ENCODE assay signal across 9 cellular contexts in the genomic region with DNA sequence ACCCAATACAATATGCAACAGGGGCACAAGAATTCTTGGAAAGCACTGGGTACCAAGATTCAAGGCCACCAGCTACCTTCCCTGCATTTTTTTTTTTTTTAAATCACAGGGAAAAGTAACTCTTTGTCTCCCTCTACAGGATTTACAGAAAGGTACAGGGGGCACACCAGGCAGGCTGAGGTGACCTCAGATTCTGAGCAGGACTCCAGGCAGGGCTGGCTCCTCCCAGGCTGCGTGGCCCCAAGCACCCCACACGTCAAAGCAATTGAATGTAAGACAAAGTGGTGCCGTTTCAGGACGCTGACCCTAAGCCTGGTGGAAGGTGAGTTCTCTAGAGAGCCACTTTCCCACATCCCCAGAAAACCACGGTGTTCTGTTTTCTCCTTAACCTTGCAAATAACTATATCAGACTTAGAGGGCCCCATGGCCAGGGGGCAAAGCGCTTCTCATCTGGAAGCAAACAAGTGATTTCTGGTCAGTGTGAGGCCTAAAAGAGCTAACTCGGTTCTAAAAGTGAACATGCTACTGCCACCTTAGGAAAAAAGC.
DNase-seq lines count a peak whose midpoint lies in the region; ATAC-seq, FAIRE-seq and TF ChIP-seq lines count a peak whose summit lies in the region.
"Had no signal": no experiment of that assay in that cellular context is flagged by ENCODE, and none has a peak within 500 bp of the region (broad histone marks: within the 10 kb centered on the region; RNA-seq: fewer than 3 reads in every experiment).

No MANE protein-coding gene starts in this region.

- H3K27ac ChIP-seq in endothelial cell of umbilical vein (ENCODE audit: insufficient read depth, low read depth, low read length) (no peak overlapping the region), muscle layer of duodenum (ENCODE audit: low read length) (peak overlapping the region; percentile 27), vagina (peak overlapping the region; percentile 23)
- H3K27ac ChIP-seq: SJSA1 had no signal

- FAIRE-seq in endothelial cell of umbilical vein (lab: Jason Lieb, UNC): peak; percentile 78

- H4K20me1 ChIP-seq in endothelial cell of umbilical vein (replicated peaks; ENCODE audit: control insufficient read depth, extremely low read depth, insufficient read depth, low read length): no peaks in the 10 kb centered on the region

- H3K27me3 Mint-ChIP-seq in T-helper 17 cell: peaks cover 29% of the 10 kb centered on the region

- DNase-seq in Ammon's horn (ENCODE audit: low spot score) (peak; percentile 18), KBM-7 (peak; percentile 79), T-helper 17 cell (no peak), endothelial cell of umbilical vein (ENCODE audit: low read depth, low spot score) (peak; percentile 50), vagina (ENCODE audit: extremely low spot score in 2 of 2) (no peak)

- CTCF ChIA-PET in endothelial cell of umbilical vein (lab: Charles Lee): interaction anchor here (0.6 to 4.4 kb wide), 34 partner anchors 8 to 836 kb away, joined by 3 to 187 read pairs (median 4); a partner anchor contains a TSS

- H3K4me2 ChIP-seq in endothelial cell of umbilical vein (ENCODE audit: insufficient read depth, low read length): no peak overlapping the region

- H3K4me3 ChIP-seq in endothelial cell of umbilical vein (replicated peaks in 1 of 3; ENCODE audit: insufficient read depth in 1 of 3, low read depth in 1 of 3, low read length in 3 of 3) (no peak overlapping the region), muscle layer of duodenum (ENCODE audit: low read depth in 1 of 2, low read length in 2 of 2) (no peak overlapping the region), vagina (no peak overlapping the region)
- H3K4me3 ChIP-seq: SJSA1 had no signal

- H3K36me3 Mint-ChIP-seq in T-helper 17 cell (ENCODE audit: low read depth): no peaks in the 10 kb centered on the region

- dilution Hi-C loops in endothelial cell of umbilical vein (cut with MboI; ENCODE audit: extremely low pct_ligation_motif_present, low sequenced_read_pairs): no loop called here

- H3K4me1 Mint-ChIP-seq in T-helper 17 cell: no peaks in the 10 kb centered on the region

- in situ Hi-C loops in KBM-7 (cut with MboI; ENCODE audit: low pct_unique_long_range_greater_than_20kb, low sequenced_read_pairs): no loop called here

- POLR2A ChIA-PET in endothelial cell of umbilical vein (lab: Charles Lee): no interaction called here

- no peaks in the 10 kb centered on the region for H3K79me2 ChIP-seq in endothelial cell of umbilical vein (ENCODE audit: control insufficient read depth, insufficient read depth, low read length)

- TF ChIP-seq CTCF in GM12873 (IDR thresholded peaks at IDR 0.05; ENCODE audit: insufficient read depth, low read depth, low read length, missing control alignments) (peak; percentile 69), endothelial cell of umbilical vein (IDR thresholded peaks at IDR 0.05; ENCODE audit: extremely low read depth in 1 of 2, insufficient read depth in 1 of 2, low read depth in 1 of 2, low read length in 2 of 2) (peak; percentile 62 to 64), vagina (IDR thresholded peaks at IDR 0.05) (peak; percentile 35 to 60 (median 44))

- no peak overlapping the region for H3K27ac Mint-ChIP-seq in T-helper 17 cell

- no peak overlapping the region for H2AFZ ChIP-seq in endothelial cell of umbilical vein (ENCODE audit: low read depth, low read length)

- H3K4me3 Mint-ChIP-seq in T-helper 17 cell: no peak overlapping the region

- H3K27me3 ChIP-seq in endothelial cell of umbilical vein (ENCODE audit: control insufficient read depth in 2 of 2, insufficient read depth in 2 of 2, low read length in 2 of 2) (no peaks in the 10 kb centered on the region), muscle layer of duodenum (ENCODE audit: low read depth, low read length) (no peaks in the 10 kb centered on the region), vagina (no peaks in the 10 kb centered on the region)
- H3K27me3 ChIP-seq: SJSA1 had no signal

- peak; percentile 61 for ATAC-seq in T-helper 17 cell
- no peak for ATAC-seq in GM21360 (IDR thresholded peaks at IDR 0.05; ENCODE audit: unreplicated experiment)

- no TSS peak for BruUV-seq in endothelial cell of umbilical vein (replicated peaks; lab: Mats Ljungman, UMichigan)

- TF ChIP-seq POLR2A in endothelial cell of umbilical vein (IDR thresholded peaks at IDR 0.05; ENCODE audit: low read depth, low read length) (no peak), vagina (IDR thresholded peaks at IDR 0.05) (no peak)

- H3K9me3 ChIP-seq in T-helper 17 cell (ENCODE audit: control insufficient read depth, low read length, poor library complexity, severe bottlenecking): no peaks in the 10 kb centered on the region
- no peaks in the 10 kb centered on the region for H3K9me3 ChIP-seq in endothelial cell of umbilical vein (replicated peaks; ENCODE audit: control insufficient read depth, insufficient read depth, low read length)
- no peaks in the 10 kb centered on the region for H3K9me3 ChIP-seq in muscle layer of duodenum (ENCODE audit: control insufficient read depth in 1 of 2, low read length in 2 of 2)
- no peaks in the 10 kb centered on the region for H3K9me3 ChIP-seq in vagina
- H3K9me3 ChIP-seq: SJSA1 had no signal

- H3K9ac ChIP-seq in endothelial cell of umbilical vein (replicated peaks; ENCODE audit: extremely low read depth, insufficient read depth, low read length): no peak overlapping the region

- H3K36me3 ChIP-seq in endothelial cell of umbilical vein (ENCODE audit: control insufficient read depth in 2 of 2, extremely low read depth in 1 of 2, insufficient read depth in 2 of 2, low read length in 2 of 2) (no peaks in the 10 kb centered on the region), muscle layer of duodenum (ENCODE audit: control insufficient read depth in 1 of 2, insufficient read depth in 2 of 2, low read length in 2 of 2) (peaks cover 5 to 36% of the 10 kb centered on the region in 2 donors), vagina (peaks cover 0 to 30% of the 10 kb centered on the region in 2 donors)
- H3K36me3 ChIP-seq: SJSA1 had no signal

- no peaks in the 10 kb centered on the region for H3K9me1 ChIP-seq in endothelial cell of umbilical vein (replicated peaks; ENCODE audit: control insufficient read depth, extremely low read depth, insufficient read depth, low read length)

- H3K4me1 ChIP-seq in endothelial cell of umbilical vein (ENCODE audit: control insufficient read depth, extremely low read depth, insufficient read depth, low read length) (no peaks in the 10 kb centered on the region), muscle layer of duodenum (ENCODE audit: control insufficient read depth in 1 of 2, insufficient read depth in 2 of 2, low read length in 2 of 2) (peaks cover 0 to 9% of the 10 kb centered on the region in 2 donors), vagina (peaks cover 9% of the 10 kb centered on the region)
- H3K4me1 ChIP-seq: SJSA1 had no signal

- intact Hi-C loops in endothelial cell of umbilical vein (cut with micrococcal nuclease) (loop anchor here (1.0 to 5.0 kb wide), 5 partner anchors 67 to 812 kb away; no protein-coding TSS in a partner anchor), vagina (cut with DNase I) (no loop called here)

TF ChIP-seq in endothelial cell of umbilical vein, 7 proteins besides CTCF, POLR2A, EP300 and RAD21:
- no peak for TF ChIP-seq MYC (IDR thresholded peaks at IDR 0.05; ENCODE audit: low read depth, low read length)
- TF ChIP-seq EZH2 (IDR thresholded peaks at IDR 0.05; ENCODE audit: borderline replicate concordance, low read depth, low read length, severe bottlenecking): no peak
- no peak for TF ChIP-seq FOS (IDR thresholded peaks at IDR 0.05; ENCODE audit: borderline replicate concordance, insufficient read depth, low read length)
- no peak for TF ChIP-seq POLR2AphosphoS5 (IDR thresholded peaks at IDR 0.05; ENCODE audit: insufficient read depth, low read depth, low read length)
- no peak for TF ChIP-seq JUN (IDR thresholded peaks at IDR 0.05; ENCODE audit: borderline replicate concordance, insufficient read depth, insufficient read length, low read depth)
- TF ChIP-seq GATA2 (IDR thresholded peaks at IDR 0.05; ENCODE audit: insufficient read depth, insufficient read length, low read depth, low read length): no peak
- TF ChIP-seq, protein P1, sequence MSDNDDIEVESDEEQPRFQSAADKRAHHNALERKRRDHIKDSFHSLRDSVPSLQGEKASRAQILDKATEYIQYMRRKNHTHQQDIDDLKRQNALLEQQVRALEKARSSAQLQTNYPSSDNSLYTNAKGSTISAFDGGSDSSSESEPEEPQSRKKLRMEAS (IDR thresholded peaks at IDR 0.05; ENCODE audit: insufficient read depth, insufficient read length): no peak

Comparison
In these comparisons a context has a peak if more than half of its experiments do, and no peak if none do; other contexts are left out.
1. DNase-seq: peak in Ammon's horn (single experiment), KBM-7 (single experiment) and endothelial cell of umbilical vein (single experiment); none in T-helper 17 cell (0 of 3) and vagina (0 of 2).
2. Peak in every context shown above with its lines, with median percentiles within 50 percentile points of each other: CTCF ChIP-seq.